Comparison of ENCODE assay signal across 9 cellular contexts in genomic region chr3:197006860-197007259, GRCh38. TPM values are rescaled to one million over a fixed set of nuclear protein-coding genes. Genes with fewer than 3 reads are reported as not detected.
"Had no signal": no experiment of that assay in that cellular context is flagged by ENCODE, and none has a peak within 500 bp of the region (broad histone marks: within the 10 kb centered on the region; RNA-seq: fewer than 3 reads in every experiment).

No MANE protein-coding gene starts in this region.

- H3K27ac ChIP-seq: HL-60 had no signal

- H3K4me3 Mint-ChIP-seq: GM23338, H9, HFFc6, IgD-negative memory B cell had no signal

- H3K27ac Mint-ChIP-seq: GM23338, H9, HFFc6, IgD-negative memory B cell had no signal

- H3K36me3 Mint-ChIP-seq: IgD-negative memory B cell had no signal

- H3K4me2 ChIP-seq: GM23338 had no signal

- H3K4me3 ChIP-seq: GM23338 had no signal

- H3K9me3 Mint-ChIP-seq: HFFc6, IgD-negative memory B cell had no signal

- FAIRE-seq: H1, H54 had no signal

- ATAC-seq: GM23338 had no signal

- H2AFZ ChIP-seq: GM23338 had no signal

- DNase-seq: H9, HCEC 1CT, HFFc6, KG1 had no signal

RNA-seq across cellular contexts. Expression of gene MELTF, which starts 22.8 kb away (rescaled TPM):
- polyA plus RNA-seq: IgD-negative memory B cell had no signal

RNA-seq across cellular contexts. Expression of gene PIGZ, which starts 38.2 kb away (rescaled TPM):
- total RNA-seq: GM23338, H1 had no signal
